2 cellular contexts compared by ENCODE assay signal in the genomic region with DNA sequence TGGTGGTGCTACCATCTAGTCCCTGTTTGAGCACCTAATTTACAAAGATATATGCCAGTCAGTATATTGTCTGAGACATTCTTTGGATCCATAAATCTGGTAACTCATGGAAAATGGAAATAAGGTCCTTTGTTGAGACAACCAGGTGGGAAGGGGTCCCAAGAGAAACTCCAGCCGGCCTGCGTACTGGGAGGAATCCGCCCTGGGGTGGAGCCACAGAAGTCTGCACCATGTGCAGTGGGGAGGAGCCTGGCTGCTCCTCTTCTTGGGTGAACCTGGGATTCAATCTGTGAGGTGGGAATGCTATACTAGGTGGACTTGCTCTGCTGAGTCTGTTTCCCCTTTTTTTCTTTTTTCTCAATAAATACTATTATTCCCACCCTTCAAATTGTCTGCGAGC.
TF ChIP-seq lines count a peak whose summit lies in the region.

No MANE protein-coding gene starts in this region.

TF ChIP-seq in SK-N-SH, 30 proteins besides CTCF, POLR2A, EP300 and RAD21 (continued from another document):
- TF ChIP-seq, protein P1, sequence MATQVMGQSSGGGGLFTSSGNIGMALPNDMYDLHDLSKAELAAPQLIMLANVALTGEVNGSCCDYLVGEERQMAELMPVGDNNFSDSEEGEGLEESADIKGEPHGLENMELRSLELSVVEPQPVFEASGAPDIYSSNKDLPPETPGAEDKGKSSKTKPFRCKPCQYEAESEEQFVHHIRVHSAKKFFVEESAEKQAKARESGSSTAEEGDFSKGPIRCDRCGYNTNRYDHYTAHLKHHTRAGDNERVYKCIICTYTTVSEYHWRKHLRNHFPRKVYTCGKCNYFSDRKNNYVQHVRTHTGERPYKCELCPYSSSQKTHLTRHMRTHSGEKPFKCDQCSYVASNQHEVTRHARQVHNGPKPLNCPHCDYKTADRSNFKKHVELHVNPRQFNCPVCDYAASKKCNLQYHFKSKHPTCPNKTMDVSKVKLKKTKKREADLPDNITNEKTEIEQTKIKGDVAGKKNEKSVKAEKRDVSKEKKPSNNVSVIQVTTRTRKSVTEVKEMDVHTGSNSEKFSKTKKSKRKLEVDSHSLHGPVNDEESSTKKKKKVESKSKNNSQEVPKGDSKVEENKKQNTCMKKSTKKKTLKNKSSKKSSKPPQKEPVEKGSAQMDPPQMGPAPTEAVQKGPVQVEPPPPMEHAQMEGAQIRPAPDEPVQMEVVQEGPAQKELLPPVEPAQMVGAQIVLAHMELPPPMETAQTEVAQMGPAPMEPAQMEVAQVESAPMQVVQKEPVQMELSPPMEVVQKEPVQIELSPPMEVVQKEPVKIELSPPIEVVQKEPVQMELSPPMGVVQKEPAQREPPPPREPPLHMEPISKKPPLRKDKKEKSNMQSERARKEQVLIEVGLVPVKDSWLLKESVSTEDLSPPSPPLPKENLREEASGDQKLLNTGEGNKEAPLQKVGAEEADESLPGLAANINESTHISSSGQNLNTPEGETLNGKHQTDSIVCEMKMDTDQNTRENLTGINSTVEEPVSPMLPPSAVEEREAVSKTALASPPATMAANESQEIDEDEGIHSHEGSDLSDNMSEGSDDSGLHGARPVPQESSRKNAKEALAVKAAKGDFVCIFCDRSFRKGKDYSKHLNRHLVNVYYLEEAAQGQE (IDR thresholded peaks at IDR 0.05; ENCODE audit: low read depth, low read length) = no peak
- TF ChIP-seq GABPA (IDR thresholded peaks at IDR 0.05; ENCODE audit: low read depth) (no peak), CHD2 (IDR thresholded peaks at IDR 0.05; ENCODE audit: low read length, partially characterized antibody) (no peak), GATA2 (CRISPR knock-in tag; IDR thresholded peaks at IDR 0.05) (no peak), NFIC (IDR thresholded peaks at IDR 0.05; ENCODE audit: borderline replicate concordance) (no peak), TEAD4 (IDR thresholded peaks at IDR 0.05; ENCODE audit: borderline replicate concordance, insufficient read depth) (no peak), YY1 (IDR thresholded peaks at IDR 0.05; ENCODE audit: low read depth) (no peak), MXI1 (IDR thresholded peaks at IDR 0.05; ENCODE audit: low read depth, low read length) (no peak), RCOR1 (IDR thresholded peaks at IDR 0.05; ENCODE audit: low read length) (no peak), MEF2A (IDR thresholded peaks at IDR 0.05; ENCODE audit: borderline replicate concordance, low read depth) (no peak), SMC3 (IDR thresholded peaks at IDR 0.05; ENCODE audit: low read depth, low read length) (no peak), FOXJ3 (CRISPR knock-in tag; IDR thresholded peaks at IDR 0.05) (no peak), RFX5 (IDR thresholded peaks at IDR 0.05; ENCODE audit: low read length) (no peak), SIN3A (IDR thresholded peaks at IDR 0.05; ENCODE audit: borderline replicate concordance, low read depth, low read length) (no peak), JUND (IDR thresholded peaks at IDR 0.05) (no peak)
- TF ChIP-seq, protein P2, sequence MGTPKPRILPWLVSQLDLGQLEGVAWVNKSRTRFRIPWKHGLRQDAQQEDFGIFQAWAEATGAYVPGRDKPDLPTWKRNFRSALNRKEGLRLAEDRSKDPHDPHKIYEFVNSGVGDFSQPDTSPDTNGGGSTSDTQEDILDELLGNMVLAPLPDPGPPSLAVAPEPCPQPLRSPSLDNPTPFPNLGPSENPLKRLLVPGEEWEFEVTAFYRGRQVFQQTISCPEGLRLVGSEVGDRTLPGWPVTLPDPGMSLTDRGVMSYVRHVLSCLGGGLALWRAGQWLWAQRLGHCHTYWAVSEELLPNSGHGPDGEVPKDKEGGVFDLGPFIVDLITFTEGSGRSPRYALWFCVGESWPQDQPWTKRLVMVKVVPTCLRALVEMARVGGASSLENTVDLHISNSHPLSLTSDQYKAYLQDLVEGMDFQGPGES (IDR thresholded peaks at IDR 0.05; ENCODE audit: low read depth, low read length) = no peak
- TF ChIP-seq, protein P3, sequence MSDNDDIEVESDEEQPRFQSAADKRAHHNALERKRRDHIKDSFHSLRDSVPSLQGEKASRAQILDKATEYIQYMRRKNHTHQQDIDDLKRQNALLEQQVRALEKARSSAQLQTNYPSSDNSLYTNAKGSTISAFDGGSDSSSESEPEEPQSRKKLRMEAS (IDR thresholded peaks at IDR 0.05; ENCODE audit: low read depth) = no peak
- TF ChIP-seq, protein P4, sequence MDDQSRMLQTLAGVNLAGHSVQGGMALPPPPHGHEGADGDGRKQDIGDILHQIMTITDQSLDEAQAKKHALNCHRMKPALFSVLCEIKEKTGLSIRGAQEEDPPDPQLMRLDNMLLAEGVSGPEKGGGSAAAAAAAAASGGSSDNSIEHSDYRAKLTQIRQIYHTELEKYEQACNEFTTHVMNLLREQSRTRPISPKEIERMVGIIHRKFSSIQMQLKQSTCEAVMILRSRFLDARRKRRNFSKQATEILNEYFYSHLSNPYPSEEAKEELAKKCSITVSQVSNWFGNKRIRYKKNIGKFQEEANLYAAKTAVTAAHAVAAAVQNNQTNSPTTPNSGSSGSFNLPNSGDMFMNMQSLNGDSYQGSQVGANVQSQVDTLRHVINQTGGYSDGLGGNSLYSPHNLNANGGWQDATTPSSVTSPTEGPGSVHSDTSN (IDR thresholded peaks at IDR 0.05) = no peak
- TF ChIP-seq, protein P5, sequence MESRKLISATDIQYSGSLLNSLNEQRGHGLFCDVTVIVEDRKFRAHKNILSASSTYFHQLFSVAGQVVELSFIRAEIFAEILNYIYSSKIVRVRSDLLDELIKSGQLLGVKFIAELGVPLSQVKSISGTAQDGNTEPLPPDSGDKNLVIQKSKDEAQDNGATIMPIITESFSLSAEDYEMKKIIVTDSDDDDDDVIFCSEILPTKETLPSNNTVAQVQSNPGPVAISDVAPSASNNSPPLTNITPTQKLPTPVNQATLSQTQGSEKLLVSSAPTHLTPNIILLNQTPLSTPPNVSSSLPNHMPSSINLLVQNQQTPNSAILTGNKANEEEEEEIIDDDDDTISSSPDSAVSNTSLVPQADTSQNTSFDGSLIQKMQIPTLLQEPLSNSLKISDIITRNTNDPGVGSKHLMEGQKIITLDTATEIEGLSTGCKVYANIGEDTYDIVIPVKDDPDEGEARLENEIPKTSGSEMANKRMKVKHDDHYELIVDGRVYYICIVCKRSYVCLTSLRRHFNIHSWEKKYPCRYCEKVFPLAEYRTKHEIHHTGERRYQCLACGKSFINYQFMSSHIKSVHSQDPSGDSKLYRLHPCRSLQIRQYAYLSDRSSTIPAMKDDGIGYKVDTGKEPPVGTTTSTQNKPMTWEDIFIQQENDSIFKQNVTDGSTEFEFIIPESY (IDR thresholded peaks at IDR 0.05; ENCODE audit: borderline replicate concordance, low read depth) = no peak

TF ChIP-seq in SK-N-SH treated with all-trans-retinoic acid at 6 μM for 48 hours, 23 proteins besides CTCF, POLR2A, EP300 and RAD21 (continued from another document):
- TF ChIP-seq, protein P6, sequence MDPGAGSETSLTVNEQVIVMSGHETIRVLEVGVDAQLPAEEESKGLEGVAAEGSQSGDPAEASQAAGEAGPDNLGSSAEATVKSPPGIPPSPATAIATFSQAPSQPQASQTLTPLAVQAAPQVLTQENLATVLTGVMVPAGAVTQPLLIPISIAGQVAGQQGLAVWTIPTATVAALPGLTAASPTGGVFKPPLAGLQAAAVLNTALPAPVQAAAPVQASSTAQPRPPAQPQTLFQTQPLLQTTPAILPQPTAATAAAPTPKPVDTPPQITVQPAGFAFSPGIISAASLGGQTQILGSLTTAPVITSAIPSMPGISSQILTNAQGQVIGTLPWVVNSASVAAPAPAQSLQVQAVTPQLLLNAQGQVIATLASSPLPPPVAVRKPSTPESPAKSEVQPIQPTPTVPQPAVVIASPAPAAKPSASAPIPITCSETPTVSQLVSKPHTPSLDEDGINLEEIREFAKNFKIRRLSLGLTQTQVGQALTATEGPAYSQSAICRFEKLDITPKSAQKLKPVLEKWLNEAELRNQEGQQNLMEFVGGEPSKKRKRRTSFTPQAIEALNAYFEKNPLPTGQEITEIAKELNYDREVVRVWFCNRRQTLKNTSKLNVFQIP (CRISPR knock-in tag; IDR thresholded peaks at IDR 0.05; ENCODE audit: borderline replicate concordance, low read depth) = no peak
- TF ChIP-seq ZFP30 (CRISPR knock-in tag; IDR thresholded peaks at IDR 0.05) = no peak
- TF ChIP-seq ZNF70 (CRISPR knock-in tag; IDR thresholded peaks at IDR 0.05) = no peak
- no peak for TF ChIP-seq ISL1 (CRISPR knock-in tag; IDR thresholded peaks at IDR 0.05)
- no peak for TF ChIP-seq SNAI2 (CRISPR knock-in tag; IDR thresholded peaks at IDR 0.05)
- TF ChIP-seq, protein P7, sequence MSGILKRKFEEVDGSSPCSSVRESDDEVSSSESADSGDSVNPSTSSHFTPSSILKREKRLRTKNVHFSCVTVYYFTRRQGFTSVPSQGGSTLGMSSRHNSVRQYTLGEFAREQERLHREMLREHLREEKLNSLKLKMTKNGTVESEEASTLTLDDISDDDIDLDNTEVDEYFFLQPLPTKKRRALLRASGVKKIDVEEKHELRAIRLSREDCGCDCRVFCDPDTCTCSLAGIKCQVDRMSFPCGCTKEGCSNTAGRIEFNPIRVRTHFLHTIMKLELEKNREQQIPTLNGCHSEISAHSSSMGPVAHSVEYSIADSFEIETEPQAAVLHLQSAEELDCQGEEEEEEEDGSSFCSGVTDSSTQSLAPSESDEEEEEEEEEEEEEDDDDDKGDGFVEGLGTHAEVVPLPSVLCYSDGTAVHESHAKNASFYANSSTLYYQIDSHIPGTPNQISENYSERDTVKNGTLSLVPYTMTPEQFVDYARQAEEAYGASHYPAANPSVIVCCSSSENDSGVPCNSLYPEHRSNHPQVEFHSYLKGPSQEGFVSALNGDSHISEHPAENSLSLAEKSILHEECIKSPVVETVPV (CRISPR knock-in tag; IDR thresholded peaks at IDR 0.05) = no peak
- no peak for TF ChIP-seq OSR1 (CRISPR knock-in tag; IDR thresholded peaks at IDR 0.05)
- no peak for TF ChIP-seq BACH2 (CRISPR knock-in tag; IDR thresholded peaks at IDR 0.05; ENCODE audit: borderline replicate concordance)
- TF ChIP-seq ARNTL (CRISPR knock-in tag; IDR thresholded peaks at IDR 0.05; ENCODE audit: borderline replicate concordance, low read depth) = no peak
- TF ChIP-seq RARB (CRISPR knock-in tag; IDR thresholded peaks at IDR 0.05) = no peak
- no peak for TF ChIP-seq GLIS3 (CRISPR knock-in tag; IDR thresholded peaks at IDR 0.05)
- TF ChIP-seq, protein P8, sequence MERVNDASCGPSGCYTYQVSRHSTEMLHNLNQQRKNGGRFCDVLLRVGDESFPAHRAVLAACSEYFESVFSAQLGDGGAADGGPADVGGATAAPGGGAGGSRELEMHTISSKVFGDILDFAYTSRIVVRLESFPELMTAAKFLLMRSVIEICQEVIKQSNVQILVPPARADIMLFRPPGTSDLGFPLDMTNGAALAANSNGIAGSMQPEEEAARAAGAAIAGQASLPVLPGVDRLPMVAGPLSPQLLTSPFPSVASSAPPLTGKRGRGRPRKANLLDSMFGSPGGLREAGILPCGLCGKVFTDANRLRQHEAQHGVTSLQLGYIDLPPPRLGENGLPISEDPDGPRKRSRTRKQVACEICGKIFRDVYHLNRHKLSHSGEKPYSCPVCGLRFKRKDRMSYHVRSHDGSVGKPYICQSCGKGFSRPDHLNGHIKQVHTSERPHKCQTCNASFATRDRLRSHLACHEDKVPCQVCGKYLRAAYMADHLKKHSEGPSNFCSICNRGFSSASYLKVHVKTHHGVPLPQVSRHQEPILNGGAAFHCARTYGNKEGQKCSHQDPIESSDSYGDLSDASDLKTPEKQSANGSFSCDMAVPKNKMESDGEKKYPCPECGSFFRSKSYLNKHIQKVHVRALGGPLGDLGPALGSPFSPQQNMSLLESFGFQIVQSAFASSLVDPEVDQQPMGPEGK (CRISPR knock-in tag; IDR thresholded peaks at IDR 0.05; ENCODE audit: borderline replicate concordance) = no peak
